ENCODE assay signal across 14 cellular contexts in genomic region chr11:122711831-122712378, GRCh38. TPM values are rescaled to one million over a fixed set of nuclear protein-coding genes. Genes with fewer than 3 reads are reported as not detected.
DNase-seq lines count a peak whose midpoint lies in the region; ATAC-seq, FAIRE-seq and TF ChIP-seq lines count a peak whose summit lies in the region.
"Had no signal": no experiment of that assay in that cellular context is flagged by ENCODE, and none has a peak within 500 bp of the region (broad histone marks: within the 10 kb centered on the region; RNA-seq: fewer than 3 reads in every experiment).

No MANE protein-coding gene starts in this region.

- peak overlapping the region; percentile 60 for H3K9ac ChIP-seq in skeletal muscle satellite cell (ENCODE audit: low read depth, low read length)
- H3K9ac ChIP-seq: parathyroid adenoma had no signal

- peaks cover 59% of the 10 kb centered on the region for H3K4me1 Mint-ChIP-seq in activated CD8-positive, alpha-beta T cell treated with anti-CD3 and anti-CD28 coated beads for 36 hours (ENCODE audit: low read depth)
- peaks cover 79% of the 10 kb centered on the region for H3K4me1 Mint-ChIP-seq in activated CD8-positive, alpha-beta T cell treated with anti-CD3 and anti-CD28 coated beads, Interleukin-2, amount 10 ng/mL, durations not matched to agents 7 days and 5 days (ENCODE audit: low read depth)

- H3K4me1 ChIP-seq in Panc1 (ENCODE audit: control insufficient read depth, insufficient read depth, low read length) (no peaks in the 10 kb centered on the region), skeletal muscle satellite cell (ENCODE audit: control insufficient read depth, insufficient read depth, low read length) (peaks cover 61% of the 10 kb centered on the region), tibial artery (no peaks in the 10 kb centered on the region)
- H3K4me1 ChIP-seq: parathyroid adenoma had no signal

- H3K4me3 ChIP-seq in Panc1 (ENCODE audit: low read depth in 2 of 2, low read length in 2 of 2) = no peak overlapping the region
- H3K4me3 ChIP-seq in skeletal muscle satellite cell (ENCODE audit: low read length) = peak overlapping the region; percentile 25
- no peak overlapping the region for H3K4me3 ChIP-seq in tibial artery

- H3K27me3 ChIP-seq in Panc1 (ENCODE audit: control insufficient read depth, insufficient read depth, low read length) (no peaks in the 10 kb centered on the region), skeletal muscle satellite cell (ENCODE audit: control insufficient read depth, insufficient read depth, low read length) (no peaks in the 10 kb centered on the region), tibial artery (no peaks in the 10 kb centered on the region)

- no peak for TF ChIP-seq POLR2A in GM12892 (IDR thresholded peaks at IDR 0.05; ENCODE audit: low read depth, low read length)

- BruUV-seq in Panc1 (replicated peaks; lab: Mats Ljungman, UMichigan) = no TSS peak

- H3K27ac ChIP-seq in Panc1 (ENCODE audit: low read length) (no peak overlapping the region), epithelial cell of prostate (peak overlapping the region; percentile 21), tibial artery (no peak overlapping the region)
- H3K27ac ChIP-seq: parathyroid adenoma had no signal

- H3K9me3 Mint-ChIP-seq in activated CD8-positive, alpha-beta T cell treated with anti-CD3 and anti-CD28 coated beads for 36 hours = no peaks in the 10 kb centered on the region
- no peaks in the 10 kb centered on the region for H3K9me3 Mint-ChIP-seq in activated CD8-positive, alpha-beta T cell treated with anti-CD3 and anti-CD28 coated beads, Interleukin-2, amount 10 ng/mL, durations not matched to agents 7 days and 5 days (ENCODE audit: insufficient read depth)
- H3K9me3 Mint-ChIP-seq: activated T-helper 1 cell treated with anti-CD3 and anti-CD28 coated beads, Interleukin-12 subunit alpha, Interleukin-12 subunit beta, Interleukin-2, Interleukin-4 antibody, amounts not matched to agents 30 ng/mL and 10 ng/mL and 1 ng/mL, durations not matched to agents 14 hours and 24 hours and 36 hours; type B pancreatic cell had no signal

- H3K4me2 ChIP-seq in skeletal muscle satellite cell (ENCODE audit: low read length) = peak overlapping the region; percentile 66

- no peak for DNase-seq in activated CD8-positive, alpha-beta T cell treated with anti-CD3 and anti-CD28 coated beads for 36 hours
- no peak for DNase-seq in activated CD8-positive, alpha-beta T cell treated with anti-CD3 and anti-CD28 coated beads, Interleukin-2, amount 10 ng/mL, durations not matched to agents 7 days and 5 days
- DNase-seq in Panc1 (ENCODE audit: low read depth, low spot score) (no peak), epithelial cell of prostate (ENCODE audit: low read depth, low spot score) (no peak), tibial artery (no peak), GM12892 (ENCODE audit: insufficient read length) (no peak)
- no peak for DNase-seq in activated CD4-positive, alpha-beta T cell treated with anti-CD3 and anti-CD28 coated beads for 1 hour
- DNase-seq: ACHN, cortex of kidney, T1000 had no signal

- POLR2A ChIA-PET in activated CD8-positive, alpha-beta T cell treated with anti-CD3 and anti-CD28 coated beads for 36 hours (lab: Charles Lee) = interaction anchor here (1.1 to 2.6 kb wide), 3 partner anchors 15 to 43 kb away, joined by 3 to 8 read pairs (median 3); no protein-coding TSS in a partner anchor
- POLR2A ChIA-PET in activated CD8-positive, alpha-beta T cell treated with anti-CD3 and anti-CD28 coated beads, Interleukin-2, amount 10 ng/mL, durations not matched to agents 7 days and 5 days (lab: Charles Lee) = interaction anchor here (2.6 kb wide), 1 partner anchor 13 kb away, joined by 18 read pairs; no protein-coding TSS in a partner anchor
- POLR2A ChIA-PET in Panc1 (lab: Charles Lee) = interaction anchor here (0.6 to 0.7 kb wide), 2 partner anchors 55 to 65 kb away, joined by 5 read pairs; no protein-coding TSS in a partner anchor

- peaks cover 11% of the 10 kb centered on the region for H3K36me3 Mint-ChIP-seq in activated CD8-positive, alpha-beta T cell treated with anti-CD3 and anti-CD28 coated beads for 36 hours (ENCODE audit: low read depth)
- H3K36me3 Mint-ChIP-seq in activated CD8-positive, alpha-beta T cell treated with anti-CD3 and anti-CD28 coated beads, Interleukin-2, amount 10 ng/mL, durations not matched to agents 7 days and 5 days (ENCODE audit: low read depth) = peaks cover 45% of the 10 kb centered on the region
- H3K36me3 Mint-ChIP-seq: type B pancreatic cell had no signal

- in situ Hi-C loops in Panc1 (cut with HindIII; ENCODE audit: low pct_unique_long_range_greater_than_20kb, low sequenced_read_pairs) = no loop called here

- H3K27ac Mint-ChIP-seq in activated CD8-positive, alpha-beta T cell treated with anti-CD3 and anti-CD28 coated beads for 36 hours = peak overlapping the region; percentile 30
- no peak overlapping the region for H3K27ac Mint-ChIP-seq in activated CD8-positive, alpha-beta T cell treated with anti-CD3 and anti-CD28 coated beads, Interleukin-2, amount 10 ng/mL, durations not matched to agents 7 days and 5 days
- H3K27ac Mint-ChIP-seq: activated T-helper 1 cell treated with anti-CD3 and anti-CD28 coated beads, Interleukin-12 subunit alpha, Interleukin-12 subunit beta, Interleukin-2, Interleukin-4 antibody, amounts not matched to agents 30 ng/mL and 10 ng/mL and 1 ng/mL, durations not matched to agents 14 hours and 24 hours and 36 hours; type B pancreatic cell had no signal

- FAIRE-seq in GM12892 (lab: Jason Lieb, UNC) = no peak

- TF ChIP-seq CTCF in activated CD8-positive, alpha-beta T cell treated with anti-CD3 and anti-CD28 coated beads for 36 hours (IDR thresholded peaks at IDR 0.05) = no peak
- TF ChIP-seq CTCF in Panc1 (IDR thresholded peaks at IDR 0.05) (no peak; the same call in 1 of the 2 replicates), tibial artery (IDR thresholded peaks at IDR 0.05) (no peak)

- CTCF ChIA-PET in activated CD8-positive, alpha-beta T cell treated with anti-CD3 and anti-CD28 coated beads for 36 hours (lab: Charles Lee) = interaction anchor here (1.0 to 2.0 kb wide), 6 partner anchors 12 to 142 kb away, joined by 3 to 7 read pairs (median 3); no protein-coding TSS in a partner anchor
- CTCF ChIA-PET in activated CD8-positive, alpha-beta T cell treated with anti-CD3 and anti-CD28 coated beads, Interleukin-2, amount 10 ng/mL, durations not matched to agents 7 days and 5 days (lab: Charles Lee) = interaction anchor here (0.9 to 4.4 kb wide), 11 partner anchors 11 to 79 kb away, joined by 3 to 41 read pairs (median 6); partner anchors contain the start of gene UBASH3B
- CTCF ChIA-PET in Panc1 (lab: Charles Lee) = interaction anchor here (0.7 kb wide), 2 partner anchors 36 to 145 kb away, joined by 3 to 17 read pairs; no protein-coding TSS in a partner anchor

- H3K36me3 ChIP-seq in Panc1 (ENCODE audit: control insufficient read depth, insufficient read depth, low read length) (no peaks in the 10 kb centered on the region), skeletal muscle satellite cell (ENCODE audit: insufficient read depth, low read length) (peaks cover 8% of the 10 kb centered on the region), tibial artery (no peaks in the 10 kb centered on the region)

- H3K27me3 Mint-ChIP-seq in activated CD8-positive, alpha-beta T cell treated with anti-CD3 and anti-CD28 coated beads for 36 hours = no peaks in the 10 kb centered on the region
- H3K27me3 Mint-ChIP-seq in activated CD8-positive, alpha-beta T cell treated with anti-CD3 and anti-CD28 coated beads, Interleukin-2, amount 10 ng/mL, durations not matched to agents 7 days and 5 days (ENCODE audit: low read depth) = no peaks in the 10 kb centered on the region

- no peak overlapping the region for H3K4me3 Mint-ChIP-seq in activated CD8-positive, alpha-beta T cell treated with anti-CD3 and anti-CD28 coated beads for 36 hours
- no peak overlapping the region for H3K4me3 Mint-ChIP-seq in activated CD8-positive, alpha-beta T cell treated with anti-CD3 and anti-CD28 coated beads, Interleukin-2, amount 10 ng/mL, durations not matched to agents 7 days and 5 days
- H3K4me3 Mint-ChIP-seq: activated T-helper 1 cell treated with anti-CD3 and anti-CD28 coated beads, Interleukin-12 subunit alpha, Interleukin-12 subunit beta, Interleukin-2, Interleukin-4 antibody, amounts not matched to agents 30 ng/mL and 10 ng/mL and 1 ng/mL, durations not matched to agents 14 hours and 24 hours and 36 hours; type B pancreatic cell had no signal

- intact Hi-C loops in activated CD8-positive, alpha-beta T cell treated with anti-CD3 and anti-CD28 coated beads for 36 hours (cut with micrococcal nuclease) = no loop called here
- intact Hi-C loops in Panc1 (cut with micrococcal nuclease; ENCODE audit: unreplicated experiment) = no loop called here
- intact Hi-C loops in tibial artery (cut with DNase I; ENCODE audit: low total_unique reads) = no loop called here

- ATAC-seq in activated CD8-positive, alpha-beta T cell treated with anti-CD3 and anti-CD28 coated beads for 36 hours = no peak
- ATAC-seq in activated CD8-positive, alpha-beta T cell treated with anti-CD3 and anti-CD28 coated beads, Interleukin-2, amount 10 ng/mL, durations not matched to agents 7 days and 5 days = no peak
- 0 out of 2 replicates have a peak, but pooled peaks have one; percentile 29 for ATAC-seq in Panc1

- H3K9me3 ChIP-seq in Panc1 (ENCODE audit: control insufficient read depth, insufficient read depth, low read depth, low read length) = no peaks in the 10 kb centered on the region
- no peaks in the 10 kb centered on the region for H3K9me3 ChIP-seq in skeletal muscle satellite cell (replicated peaks; ENCODE audit: low read length)
- H3K9me3 ChIP-seq in tibial artery = no peaks in the 10 kb centered on the region

RNA-seq across cellular contexts. Expression of gene UBASH3B, which starts 56.4 kb away (rescaled TPM):
- 10 to 100 TPM; 36.1 to 40.6 TPM for total RNA-seq in activated CD8-positive, alpha-beta T cell treated with anti-CD3 and anti-CD28 coated beads for 36 hours
- 10 to 100 TPM; 66.6 to 75.0 TPM for total RNA-seq in activated CD8-positive, alpha-beta T cell treated with anti-CD3 and anti-CD28 coated beads, Interleukin-2, amount 10 ng/mL, durations not matched to agents 7 days and 5 days
- total RNA-seq in Panc1 (2021; ENCODE audit: unreplicated experiment) = 55.1 TPM
- polyA plus RNA-seq in Panc1 (2012; ENCODE audit: insufficient read length) = 40.1 TPM
- total RNA-seq in skeletal muscle satellite cell (2012; rRNA removed) = 21.0 and 24.6 TPM in 2 replicates
- 6.4 TPM for polyA plus RNA-seq in GM12892 (2012; ENCODE audit: missing spikeins)
